ENCODE assay signal across 3 cellular contexts in genomic region chr3:102974333-102974732, GRCh38.
"Had no signal": no experiment of that assay in that cellular context is flagged by ENCODE, and none has a peak within 500 bp of the region (broad histone marks: within the 10 kb centered on the region; RNA-seq: fewer than 3 reads in every experiment).

No MANE protein-coding gene starts in this region.

- ATAC-seq: GM12878 had no signal

- DNase-seq: GDM1, GF-D8 had no signal

- H3K4me3 ChIP-seq: GM12878 had no signal
